ENCODE assay signal across 7 cellular contexts in the genomic region with DNA sequence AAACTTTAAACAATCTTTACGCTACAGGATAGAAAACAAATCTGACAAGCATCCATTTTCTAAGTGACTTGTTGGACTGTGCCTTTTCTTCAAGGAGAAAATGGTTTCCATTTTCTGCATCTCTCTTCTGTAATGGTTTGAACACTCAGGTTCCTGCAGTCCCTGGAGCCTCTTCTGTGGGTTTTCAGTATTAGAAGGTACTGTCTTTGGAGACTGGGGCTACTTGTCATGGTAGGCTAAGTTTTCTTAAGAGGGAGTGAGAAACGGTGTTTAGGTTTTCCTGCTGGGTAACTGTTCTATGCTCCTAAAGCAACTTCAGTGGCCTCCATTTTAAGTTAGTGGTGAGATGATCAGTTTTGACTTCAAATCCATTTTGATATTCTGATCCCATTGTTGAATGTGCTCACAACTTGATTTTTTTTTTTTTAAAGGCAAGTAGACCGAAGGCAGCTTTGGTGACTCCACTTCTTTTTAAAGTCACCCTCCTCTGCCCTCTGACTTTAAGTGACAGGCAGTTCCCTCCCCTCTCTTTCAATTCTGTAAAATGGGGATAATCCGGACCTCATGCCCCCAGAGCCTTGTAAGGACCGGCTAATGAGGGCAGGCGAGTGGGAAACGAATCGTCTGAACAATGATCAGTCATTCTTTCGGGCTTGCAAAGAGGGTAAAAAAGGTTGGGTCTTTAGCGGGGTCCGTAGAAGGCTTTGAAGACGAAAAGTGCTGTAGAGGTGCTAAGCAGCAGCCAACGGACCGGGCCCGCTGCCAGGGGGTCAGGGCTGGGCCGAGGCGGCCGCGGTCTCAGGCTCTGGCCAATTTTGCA. TPM values are rescaled to one million over a fixed set of nuclear protein-coding genes. Genes with fewer than 3 reads are reported as not detected.
DNase-seq lines count a peak whose midpoint lies in the region; ATAC-seq and TF ChIP-seq lines count a peak whose summit lies in the region.

No MANE protein-coding gene starts in this region.

- intact Hi-C loops in esophagus muscularis mucosa (cut with DNase I) = loop anchor here (5.0 kb wide), 1 partner anchor 93 kb away; no protein-coding TSS in a partner anchor

- H3K9me3 ChIP-seq in RWPE2 (ENCODE audit: severe bottlenecking) (no peaks in the 10 kb centered on the region), esophagus muscularis mucosa (no peaks in the 10 kb centered on the region)

- ATAC-seq in RWPE2 (ENCODE audit: low read depth) (no peak), GM19397 (IDR thresholded peaks at IDR 0.05; ENCODE audit: unreplicated experiment) (no peak)

- DNase-seq in H7 = no peak
- no peak for DNase-seq in RWPE2 (ENCODE audit: low spot score)
- DNase-seq in esophagus muscularis mucosa (ENCODE audit: extremely low spot score) = no peak
- peak; percentile 35 for DNase-seq in retina
- DNase-seq in 8988T = no peak
- no peak for DNase-seq in HCEC 1CT

- peaks cover 31% of the 10 kb centered on the region for H3K4me1 ChIP-seq in RWPE2 (ENCODE audit: insufficient read depth, poor library complexity, severe bottlenecking)
- peaks cover 40 to 57% (median 56%) of the 10 kb centered on the region in 4 donors for H3K4me1 ChIP-seq in esophagus muscularis mucosa

- no peak for TF ChIP-seq EP300 in esophagus muscularis mucosa (IDR thresholded peaks at IDR 0.05)

- no peak for TF ChIP-seq CTCF in RWPE2 (IDR thresholded peaks at IDR 0.05; ENCODE audit: poor library complexity, severe bottlenecking)
- TF ChIP-seq CTCF in esophagus muscularis mucosa (IDR thresholded peaks at IDR 0.05) = no peak

- H3K27ac ChIP-seq in RWPE2 (ENCODE audit: poor library complexity, severe bottlenecking) (peak overlapping the region; percentile 95), esophagus muscularis mucosa (replicated peaks in 1 of 4) (peak overlapping the region; percentile 96 to 99 (median 98))

- H3K27me3 ChIP-seq in H7 (ENCODE audit: control insufficient read depth, insufficient read depth, low read length) (no peaks in the 10 kb centered on the region), RWPE2 (ENCODE audit: insufficient read depth, poor library complexity, severe bottlenecking) (no peaks in the 10 kb centered on the region), esophagus muscularis mucosa (peaks cover 0 to 4% (median 0%) of the 10 kb centered on the region in 4 donors)

- H3K36me3 ChIP-seq in H7 (replicated peaks; ENCODE audit: control insufficient read depth, insufficient read depth, low read length) (no peaks in the 10 kb centered on the region), RWPE2 (ENCODE audit: low read depth) (peaks cover 5% of the 10 kb centered on the region; the same call in 1 of the 2 replicates), esophagus muscularis mucosa (no peaks in the 10 kb centered on the region)

- WGBS in esophagus muscularis mucosa = 9% methylated on average over 17 of the region's 19 CpGs

- TF ChIP-seq POLR2A in esophagus muscularis mucosa (IDR thresholded peaks at IDR 0.05; ENCODE audit: low read depth) = no peak

- H3K4me3 ChIP-seq in H7 (ENCODE audit: insufficient read depth, low read depth, low read length) (peak overlapping the region; percentile 81), RWPE2 (ENCODE audit: severe bottlenecking) (peak overlapping the region; percentile 95), esophagus muscularis mucosa (peak overlapping the region; percentile 80 to 95 (median 89))

RNA-seq across cellular contexts. Expression of a gene that starts 1.0 kb away (rescaled TPM):
- total RNA-seq in H7 (2014; rRNA removed; shearing (Covaris generic)) = 45.5 and 59.5 TPM in 2 replicates
- total RNA-seq in esophagus muscularis mucosa = 10 to 100 TPM; 36.8 to 76.2 (median 44.5) TPM
